In the genomic region with DNA sequence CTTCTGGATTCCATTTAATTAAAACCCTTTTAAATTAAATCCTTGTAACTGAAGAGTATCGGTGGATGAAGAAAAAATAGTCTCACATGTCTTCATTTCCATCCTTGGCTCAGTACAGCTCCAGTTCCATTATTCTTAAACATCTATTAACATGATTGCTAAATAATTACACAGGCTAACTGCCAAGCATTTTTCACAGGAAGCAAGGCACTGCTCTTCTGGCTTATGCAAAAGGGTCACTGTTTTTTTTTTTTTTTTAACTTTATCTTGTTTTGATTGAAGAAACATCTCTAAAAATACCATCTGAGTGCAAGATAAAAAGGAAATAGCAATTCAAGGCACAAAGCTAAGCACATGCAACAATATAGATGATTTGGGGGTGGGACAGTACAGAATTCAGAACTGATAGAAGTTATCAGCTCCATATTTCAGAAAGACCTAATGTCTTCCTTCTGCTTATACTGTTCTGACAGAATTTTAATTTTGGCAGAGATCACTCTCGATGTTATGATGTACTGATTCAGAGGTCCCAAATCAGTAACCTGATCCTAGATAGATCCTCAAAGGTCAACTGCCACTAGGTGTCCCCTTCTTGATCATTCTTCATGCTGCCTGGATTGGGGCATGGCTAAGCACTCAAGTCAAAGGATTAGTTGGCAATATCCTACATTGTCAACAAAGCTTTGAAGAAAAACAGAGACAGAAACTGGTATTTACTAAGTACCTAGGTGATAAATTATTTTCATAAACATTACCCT, we compare ENCODE assay signal across 16 cellular contexts. TPM values are rescaled to one million over a fixed set of nuclear protein-coding genes. Genes with fewer than 3 reads are reported as not detected.
DNase-seq lines count a peak whose midpoint lies in the region; ATAC-seq and TF ChIP-seq lines count a peak whose summit lies in the region.
"Had no signal": no experiment of that assay in that cellular context is flagged by ENCODE, and none has a peak within 500 bp of the region (broad histone marks: within the 10 kb centered on the region; RNA-seq: fewer than 3 reads in every experiment).

No MANE protein-coding gene starts in this region.

- H3K9me3 Mint-ChIP-seq in naive thymus-derived CD4-positive, alpha-beta T cell: peaks cover 0 to 1% (median 0%) of the 10 kb centered on the region in 11 donors

- no peaks in the 10 kb centered on the region for H3K27me3 Mint-ChIP-seq in naive thymus-derived CD4-positive, alpha-beta T cell
- H3K27me3 Mint-ChIP-seq: activated naive CD8-positive, alpha-beta T cell had no signal

- peaks cover 0 to 31% (median 0%) of the 10 kb centered on the region in 3 experiments for H3K36me3 ChIP-seq in naive thymus-derived CD4-positive, alpha-beta T cell (ENCODE audit: control insufficient read depth in 2 of 3, insufficient read depth in 3 of 3, low read length in 3 of 3)

- H3K9me3 ChIP-seq in naive thymus-derived CD4-positive, alpha-beta T cell (ENCODE audit: control insufficient read depth in 2 of 3, low read length in 3 of 3): no peaks in the 10 kb centered on the region
- H3K9me3 ChIP-seq: thoracic aorta had no signal

- ATAC-seq in left lobe of liver (peak; percentile 69), HG03439 (IDR thresholded peaks at IDR 0.05; ENCODE audit: unreplicated experiment) (no peak)
- no peak for ATAC-seq in naive thymus-derived CD4-positive, alpha-beta T cell

- DNase-seq in AG09319 (ENCODE audit: extremely low read depth, low read depth): peak; percentile 42
- DNase-seq in HCEC 1CT: peak; percentile 14
- peak; percentile 82 for DNase-seq in choroid plexus epithelial cell (ENCODE audit: low read depth)
- no peak for DNase-seq in left lobe of liver (ENCODE audit: low spot score)
- DNase-seq in NCI-H2081 treated with DMSO at 0.1 percent for 48 hours (lab: John Stamatoyannopoulos, UW): no peak
- DNase-seq in naive thymus-derived CD4-positive, alpha-beta T cell: no peak
- no peak for DNase-seq in dedifferentiated amniotic fluid mesenchymal stem cell (ENCODE audit: extremely low spot score)
- DNase-seq: activated CD4-positive, alpha-beta T cell treated with anti-CD3 and anti-CD28 coated beads, Interleukin-2, amount 50 U/mL, for 4 hours; C1 segment of cervical spinal cord; NCI-H226 had no signal

- intact Hi-C loops in naive thymus-derived CD4-positive, alpha-beta T cell (cut with micrococcal nuclease): no loop called here

- H3K4me1 ChIP-seq in naive thymus-derived CD4-positive, alpha-beta T cell (ENCODE audit: control insufficient read depth in 2 of 2, insufficient read depth in 2 of 2, low read length in 2 of 2): no peaks in the 10 kb centered on the region

- peaks cover 0 to 5% (median 0%) of the 10 kb centered on the region in 7 donors for H3K4me1 Mint-ChIP-seq in naive thymus-derived CD4-positive, alpha-beta T cell

- peaks cover under 1 to 33% (median 23%) of the 10 kb centered on the region in 5 donors for H3K36me3 Mint-ChIP-seq in naive thymus-derived CD4-positive, alpha-beta T cell

- TF ChIP-seq CTCF in AG09319 (IDR thresholded peaks at IDR 0.05; ENCODE audit: low read depth, low read length): no peak
- no peak for TF ChIP-seq CTCF in choroid plexus epithelial cell (conservative IDR thresholded peaks at IDR 0.05; ENCODE audit: low read depth, low read length)

- CTCF ChIA-PET in naive thymus-derived CD4-positive, alpha-beta T cell (lab: Charles Lee): interaction anchor here (0.7 kb wide), 1 partner anchor 53 kb away, joined by 6 read pairs; no protein-coding TSS in a partner anchor

- H3K4me3 ChIP-seq in choroid plexus epithelial cell (ENCODE audit: low read depth, low read length): no peak overlapping the region
- H3K4me3 ChIP-seq in naive thymus-derived CD4-positive, alpha-beta T cell (ENCODE audit: low read length): no peak overlapping the region
- H3K4me3 ChIP-seq: thoracic aorta had no signal

- peak overlapping the region in 3 of 9 donors; percentile 11 to 28 (median 23) for H3K27ac Mint-ChIP-seq in naive thymus-derived CD4-positive, alpha-beta T cell
- H3K27ac Mint-ChIP-seq: activated naive CD8-positive, alpha-beta T cell had no signal

- no peak overlapping the region for H3K4me3 Mint-ChIP-seq in naive thymus-derived CD4-positive, alpha-beta T cell
- H3K4me3 Mint-ChIP-seq: activated naive CD8-positive, alpha-beta T cell had no signal

- H3K27me3 ChIP-seq in naive thymus-derived CD4-positive, alpha-beta T cell (ENCODE audit: control insufficient read depth in 2 of 2, insufficient read depth in 2 of 2, low read length in 2 of 2): no peaks in the 10 kb centered on the region

- H3K27ac ChIP-seq in naive thymus-derived CD4-positive, alpha-beta T cell (ENCODE audit: low read depth, low read length): no peak overlapping the region
- H3K27ac ChIP-seq: epithelial cell of prostate, KMS-11 had no signal

- POLR2A ChIA-PET in naive thymus-derived CD4-positive, alpha-beta T cell (lab: Charles Lee): no interaction called here

RNA-seq across cellular contexts. Expression of a gene that starts 57.8 kb away (rescaled TPM):
- not detected for total RNA-seq in left lobe of liver
- not detected for total RNA-seq in naive thymus-derived CD4-positive, alpha-beta T cell
- polyA plus RNA-seq in naive thymus-derived CD4-positive, alpha-beta T cell: not detected
- total RNA-seq: kidney epithelial cell had no signal

Comparison
In these comparisons a context has a peak if more than half of its experiments do, and no peak if none do; other contexts are left out.
1. DNase-seq: peak in AG09319 (single experiment), HCEC 1CT (single experiment) and choroid plexus epithelial cell (single experiment); none in left lobe of liver (single experiment), NCI-H2081 treated with DMSO at 0.1 percent for 48 hours (single experiment), naive thymus-derived CD4-positive, alpha-beta T cell (0 of 9) and dedifferentiated amniotic fluid mesenchymal stem cell (single experiment).